ENCODE assay signal across 2 cellular contexts in the genomic region with DNA sequence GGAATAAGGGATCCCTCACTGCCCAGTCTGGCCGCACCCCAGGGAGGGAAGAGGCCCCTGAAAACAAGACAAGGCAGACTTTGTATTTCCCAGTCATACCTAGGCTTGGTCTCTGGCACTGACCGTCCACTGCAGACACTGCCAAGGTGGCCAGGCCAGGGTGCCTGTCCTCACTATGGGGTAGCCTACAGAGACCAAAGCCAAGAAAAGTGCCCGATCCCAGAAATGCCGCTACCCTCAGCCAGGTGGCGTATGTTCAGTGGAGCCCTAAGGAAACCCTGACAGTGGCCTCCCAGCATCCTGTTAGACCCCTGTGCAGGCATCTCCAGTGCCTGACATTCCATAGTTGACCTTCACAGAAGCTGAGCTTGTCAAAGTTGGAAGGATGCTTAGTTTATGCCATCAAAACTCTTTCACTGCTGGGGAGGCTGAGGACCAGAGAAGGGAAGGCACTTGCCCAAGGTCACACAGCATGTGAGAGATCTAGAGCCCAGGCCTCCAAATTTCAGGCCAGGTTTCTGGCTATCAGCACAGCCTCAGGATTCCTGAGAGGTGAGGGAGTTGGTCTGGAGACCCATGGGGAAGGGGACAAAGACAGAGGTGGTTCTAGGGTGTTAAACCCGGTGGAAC.
TF ChIP-seq lines count a peak whose summit lies in the region.

No MANE protein-coding gene starts in this region.

TF ChIP-seq in K562, 482 proteins besides CTCF, POLR2A, EP300 and RAD21 (continues in another document):
- TF ChIP-seq NFIC (IDR thresholded peaks at IDR 0.05), result no peak
- TF ChIP-seq PHF21A (IDR thresholded peaks at IDR 0.05; ENCODE audit: borderline replicate concordance, low read depth), result no peak
- no peak for TF ChIP-seq POLR3G (IDR thresholded peaks at IDR 0.05; ENCODE audit: extremely low read depth, insufficient read length, insufficient replicate concordance)
- TF ChIP-seq ZFP1 (CRISPR knock-in tag; IDR thresholded peaks at IDR 0.05), result no peak
- TF ChIP-seq PCBP2 (IDR thresholded peaks at IDR 0.05; ENCODE audit: low read depth, low read length, poor library complexity, severe bottlenecking), result no peak
- no peak for TF ChIP-seq ZNF134 (CRISPR knock-in tag; conservative IDR thresholded peaks at IDR 0.05)
- no peak for TF ChIP-seq OTX1 (CRISPR knock-in tag; IDR thresholded peaks at IDR 0.05)
- no peak for TF ChIP-seq MTA2 (IDR thresholded peaks at IDR 0.05; ENCODE audit: low read depth)
- TF ChIP-seq HEY1 (CRISPR knock-in tag; IDR thresholded peaks at IDR 0.05; ENCODE audit: borderline replicate concordance), result no peak
- no peak for TF ChIP-seq GTF2B (IDR thresholded peaks at IDR 0.05; ENCODE audit: extremely low read depth, insufficient read length)
- no peak for TF ChIP-seq TEAD2 (tag; IDR thresholded peaks at IDR 0.05)
- TF ChIP-seq ZNF277 (CRISPR knock-in tag; IDR thresholded peaks at IDR 0.05; ENCODE audit: borderline replicate concordance), result no peak
- TF ChIP-seq SETDB1 (IDR thresholded peaks at IDR 0.05; ENCODE audit: low read length), result no peak
- TF ChIP-seq ZNF431 (CRISPR knock-in tag; IDR thresholded peaks at IDR 0.05), result no peak
- TF ChIP-seq TOE1 (IDR thresholded peaks at IDR 0.05; ENCODE audit: borderline replicate concordance), result no peak
- no peak for TF ChIP-seq TOE1 (CRISPR knock-in tag; IDR thresholded peaks at IDR 0.05; ENCODE audit: borderline replicate concordance, low read depth)
- TF ChIP-seq PHF20 (IDR thresholded peaks at IDR 0.05; ENCODE audit: partially characterized antibody), result peak; percentile 19
- no peak for TF ChIP-seq NBN (IDR thresholded peaks at IDR 0.05; ENCODE audit: low read depth)
- no peak for TF ChIP-seq NCOA2 (IDR thresholded peaks at IDR 0.05; ENCODE audit: partially characterized antibody in 2 of 2)
- TF ChIP-seq POLR2AphosphoS5 (IDR thresholded peaks at IDR 0.05; ENCODE audit: control insufficient read depth, insufficient read depth, low read depth, low read length), result no peak
- TF ChIP-seq NCOA6 (IDR thresholded peaks at IDR 0.05), result no peak
- TF ChIP-seq RBM25 (IDR thresholded peaks at IDR 0.05; ENCODE audit: low read depth, low read length, severe bottlenecking), result peak; percentile 95
- no peak for TF ChIP-seq KLF13 (tag; IDR thresholded peaks at IDR 0.05; ENCODE audit: borderline replicate concordance, low read depth)
- no peak for TF ChIP-seq KHSRP (IDR thresholded peaks at IDR 0.05)
- TF ChIP-seq NUFIP1 (IDR thresholded peaks at IDR 0.05; ENCODE audit: partially characterized antibody), result no peak
- TF ChIP-seq CHCHD3 (CRISPR knock-in tag; IDR thresholded peaks at IDR 0.05), result no peak
- no peak for TF ChIP-seq ZNF3 (CRISPR knock-in tag; IDR thresholded peaks at IDR 0.05)
- peak; percentile 82 for TF ChIP-seq BRD9 (IDR thresholded peaks at IDR 0.05; ENCODE audit: low read depth, partially characterized antibody)
- no peak for TF ChIP-seq SREBF2 (CRISPR knock-in tag; IDR thresholded peaks at IDR 0.05)
- TF ChIP-seq, protein P1, sequence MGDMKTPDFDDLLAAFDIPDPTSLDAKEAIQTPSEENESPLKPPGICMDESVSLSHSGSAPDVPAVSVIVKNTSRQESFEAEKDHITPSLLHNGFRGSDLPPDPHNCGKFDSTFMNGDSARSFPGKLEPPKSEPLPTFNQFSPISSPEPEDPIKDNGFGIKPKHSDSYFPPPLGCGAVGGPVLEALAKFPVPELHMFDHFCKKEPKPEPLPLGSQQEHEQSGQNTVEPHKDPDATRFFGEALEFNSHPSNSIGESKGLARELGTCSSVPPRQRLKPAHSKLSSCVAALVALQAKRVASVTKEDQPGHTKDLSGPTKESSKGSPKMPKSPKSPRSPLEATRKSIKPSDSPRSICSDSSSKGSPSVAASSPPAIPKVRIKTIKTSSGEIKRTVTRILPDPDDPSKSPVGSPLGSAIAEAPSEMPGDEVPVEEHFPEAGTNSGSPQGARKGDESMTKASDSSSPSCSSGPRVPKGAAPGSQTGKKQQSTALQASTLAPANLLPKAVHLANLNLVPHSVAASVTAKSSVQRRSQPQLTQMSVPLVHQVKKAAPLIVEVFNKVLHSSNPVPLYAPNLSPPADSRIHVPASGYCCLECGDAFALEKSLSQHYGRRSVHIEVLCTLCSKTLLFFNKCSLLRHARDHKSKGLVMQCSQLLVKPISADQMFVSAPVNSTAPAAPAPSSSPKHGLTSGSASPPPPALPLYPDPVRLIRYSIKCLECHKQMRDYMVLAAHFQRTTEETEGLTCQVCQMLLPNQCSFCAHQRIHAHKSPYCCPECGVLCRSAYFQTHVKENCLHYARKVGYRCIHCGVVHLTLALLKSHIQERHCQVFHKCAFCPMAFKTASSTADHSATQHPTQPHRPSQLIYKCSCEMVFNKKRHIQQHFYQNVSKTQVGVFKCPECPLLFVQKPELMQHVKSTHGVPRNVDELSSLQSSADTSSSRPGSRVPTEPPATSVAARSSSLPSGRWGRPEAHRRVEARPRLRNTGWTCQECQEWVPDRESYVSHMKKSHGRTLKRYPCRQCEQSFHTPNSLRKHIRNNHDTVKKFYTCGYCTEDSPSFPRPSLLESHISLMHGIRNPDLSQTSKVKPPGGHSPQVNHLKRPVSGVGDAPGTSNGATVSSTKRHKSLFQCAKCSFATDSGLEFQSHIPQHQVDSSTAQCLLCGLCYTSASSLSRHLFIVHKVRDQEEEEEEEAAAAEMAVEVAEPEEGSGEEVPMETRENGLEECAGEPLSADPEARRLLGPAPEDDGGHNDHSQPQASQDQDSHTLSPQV (IDR thresholded peaks at IDR 0.05), result 0 out of 2 replicates have a peak, but pooled peaks have one; percentile 33
- TF ChIP-seq, protein P2, sequence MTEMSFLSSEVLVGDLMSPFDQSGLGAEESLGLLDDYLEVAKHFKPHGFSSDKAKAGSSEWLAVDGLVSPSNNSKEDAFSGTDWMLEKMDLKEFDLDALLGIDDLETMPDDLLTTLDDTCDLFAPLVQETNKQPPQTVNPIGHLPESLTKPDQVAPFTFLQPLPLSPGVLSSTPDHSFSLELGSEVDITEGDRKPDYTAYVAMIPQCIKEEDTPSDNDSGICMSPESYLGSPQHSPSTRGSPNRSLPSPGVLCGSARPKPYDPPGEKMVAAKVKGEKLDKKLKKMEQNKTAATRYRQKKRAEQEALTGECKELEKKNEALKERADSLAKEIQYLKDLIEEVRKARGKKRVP (CRISPR knock-in tag; IDR thresholded peaks at IDR 0.05), result no peak

TF ChIP-seq in neural cell, 6 proteins besides CTCF, POLR2A, EP300 and RAD21:
- TF ChIP-seq REST (IDR thresholded peaks at IDR 0.05; ENCODE audit: borderline replicate concordance) (no peak), SMC3 (conservative IDR thresholded peaks at IDR 0.05; ENCODE audit: poor library complexity) (peak; percentile 59), TAF1 (IDR thresholded peaks at IDR 0.05; ENCODE audit: low read depth) (no peak), EZH2 (IDR thresholded peaks at IDR 0.05; ENCODE audit: borderline replicate concordance, insufficient read depth, low read length, poor library complexity, severe bottlenecking) (no peak), MXI1 (conservative IDR thresholded peaks at IDR 0.05; ENCODE audit: poor library complexity, severe bottlenecking) (no peak)
